28 cellular contexts compared by ENCODE assay signal in genomic region chr3:168752339-168752738, GRCh38.
"Had no signal": no experiment of that assay in that cellular context is flagged by ENCODE, and none has a peak within 500 bp of the region (broad histone marks: within the 10 kb centered on the region; RNA-seq: fewer than 3 reads in every experiment).

No MANE protein-coding gene starts in this region.

- H3K4me3 Mint-ChIP-seq: stimulated activated effector memory CD8-positive, alpha-beta T cell treated with anti-CD3 and anti-CD28 coated beads, Interleukin-12 subunit alpha, Interleukin-12 subunit beta, amount 100 ng/mL, for 72 hours; stimulated activated memory B cell treated with anti-CD40 and anti-IgM and Interleukin-4, amounts not matched to agents 10 μg/mL and 1 μg/mL and 100 μg/mL, for 72 hours; stimulated activated naive B cell treated with anti-CD40 and anti-IgM and Interleukin-4, amounts not matched to agents 10 μg/mL and 1 μg/mL and 100 μg/mL, for 72 hours; stimulated activated naive CD8-positive, alpha-beta T cell treated with anti-CD3 and anti-CD28 coated beads, Interleukin-15, amount 100 ng/mL, for 72 hours; stimulated activated naive CD8-positive, alpha-beta T cell treated with anti-CD3 and anti-CD28 coated beads, Interleukin-15, Interleukin-2, amounts not matched to agents 100 ng/mL and 50 ng/mL, for 24 hours; type B pancreatic cell had no signal

- H3K9me3 ChIP-seq: stomach, suprapubic skin, testis, thoracic aorta, thyroid gland, tibial artery, tibial nerve, transverse colon, upper lobe of left lung, upper lobe of right lung, uterus, vagina had no signal

- DNase-seq: stimulated activated CD4-positive, alpha-beta T cell treated with anti-CD3 and anti-CD28 coated beads, Interleukin-2, amount 100 ng/mL, for 48 hours; stimulated activated CD4-positive, alpha-beta T cell treated with anti-CD3 and anti-CD28 coated beads, Interleukin-4, amount 100 ng/mL, for 1 hour; stimulated activated CD4-positive, alpha-beta T cell treated with anti-CD3 and anti-CD28 coated beads, Interleukin-4, amount 100 ng/mL, for 4 hours; stimulated activated CD8-positive, alpha-beta memory T cell treated with anti-CD3 and anti-CD28 coated beads, Interleukin-4, amount 100 ng/mL, for 48 hours; stimulated activated naive B cell treated with anti-CD40 and anti-IgM and Interleukin-4, amounts not matched to agents 10 μg/mL and 1 μg/mL and 100 μg/mL, for 72 hours; stimulated activated naive CD4-positive, alpha-beta T cell; stimulated activated naive CD4-positive, alpha-beta T cell treated with Interleukin-2 at 50 U/mL for 16 hours; stimulated activated naive CD8-positive, alpha-beta T cell treated with anti-CD3 and anti-CD28 coated beads, Interleukin-15, amount 100 ng/mL, for 72 hours; stimulated activated naive CD8-positive, alpha-beta T cell treated with anti-CD3 and anti-CD28 coated beads, Interleukin-15, Interleukin-2, amounts not matched to agents 100 U/mL and 50 U/mL, for 24 hours; stomach; substantia nigra; testis; thyroid gland; tibial artery; transverse colon; trophoblast cell; upper lobe of left lung; upper lobe of right lung; uterus had no signal

- H3K4me3 ChIP-seq: stomach, suprapubic skin, testis, thoracic aorta, thyroid gland, tibial artery, tibial nerve, transverse colon, upper lobe of left lung, upper lobe of right lung, uterus, vagina had no signal

- FAIRE-seq: urothelium cell line had no signal

- H3K9me3 Mint-ChIP-seq: stimulated activated memory B cell treated with anti-CD40 and anti-IgM and Interleukin-4, amounts not matched to agents 10 μg/mL and 1 μg/mL and 100 μg/mL, for 72 hours; stimulated activated naive B cell treated with anti-CD40 and anti-IgM and Interleukin-4, amounts not matched to agents 10 μg/mL and 1 μg/mL and 100 μg/mL, for 72 hours; stimulated activated naive CD8-positive, alpha-beta T cell treated with anti-CD3 and anti-CD28 coated beads, Interleukin-15, Interleukin-2, amounts not matched to agents 100 ng/mL and 50 ng/mL, for 24 hours; type B pancreatic cell had no signal

- H3K36me3 ChIP-seq: stomach, suprapubic skin, thoracic aorta, thyroid gland, tibial artery, tibial nerve, transverse colon, upper lobe of left lung, upper lobe of right lung, uterus, vagina had no signal

- H3K4me1 Mint-ChIP-seq: stimulated activated effector memory CD8-positive, alpha-beta T cell treated with anti-CD3 and anti-CD28 coated beads, Interleukin-12 subunit alpha, Interleukin-12 subunit beta, amount 100 ng/mL, for 72 hours; stimulated activated memory B cell treated with anti-CD40 and anti-IgM and Interleukin-4, amounts not matched to agents 10 μg/mL and 1 μg/mL and 100 μg/mL, for 72 hours; stimulated activated naive B cell treated with anti-CD40 and anti-IgM and Interleukin-4, amounts not matched to agents 10 μg/mL and 1 μg/mL and 100 μg/mL, for 72 hours; stimulated activated naive CD8-positive, alpha-beta T cell treated with anti-CD3 and anti-CD28 coated beads, Interleukin-15, amount 100 ng/mL, for 72 hours had no signal

- H3K27ac Mint-ChIP-seq: stimulated activated effector memory CD8-positive, alpha-beta T cell treated with anti-CD3 and anti-CD28 coated beads, Interleukin-12 subunit alpha, Interleukin-12 subunit beta, amount 100 ng/mL, for 72 hours; stimulated activated memory B cell treated with anti-CD40 and anti-IgM and Interleukin-4, amounts not matched to agents 10 μg/mL and 1 μg/mL and 100 μg/mL, for 72 hours; stimulated activated naive B cell treated with anti-CD40 and anti-IgM and Interleukin-4, amounts not matched to agents 10 μg/mL and 1 μg/mL and 100 μg/mL, for 72 hours; stimulated activated naive CD8-positive, alpha-beta T cell treated with anti-CD3 and anti-CD28 coated beads, Interleukin-15, amount 100 ng/mL, for 72 hours; stimulated activated naive CD8-positive, alpha-beta T cell treated with anti-CD3 and anti-CD28 coated beads, Interleukin-15, Interleukin-2, amounts not matched to agents 100 ng/mL and 50 ng/mL, for 24 hours; type B pancreatic cell had no signal

- H3K27ac ChIP-seq: stomach, suprapubic skin, testis, thoracic aorta, thyroid gland, tibial artery, tibial nerve, transverse colon, upper lobe of left lung, upper lobe of right lung, uterus, vagina had no signal

- H3K4me1 ChIP-seq: stomach, suprapubic skin, testis, thyroid gland, tibial artery, tibial nerve, transverse colon, upper lobe of left lung, upper lobe of right lung, uterus, vagina had no signal

- H3K27me3 Mint-ChIP-seq: stimulated activated memory B cell treated with anti-CD40 and anti-IgM and Interleukin-4, amounts not matched to agents 10 μg/mL and 1 μg/mL and 100 μg/mL, for 72 hours; stimulated activated naive B cell treated with anti-CD40 and anti-IgM and Interleukin-4, amounts not matched to agents 10 μg/mL and 1 μg/mL and 100 μg/mL, for 72 hours; stimulated activated naive CD8-positive, alpha-beta T cell treated with anti-CD3 and anti-CD28 coated beads, Interleukin-15, amount 100 ng/mL, for 72 hours; stimulated activated naive CD8-positive, alpha-beta T cell treated with anti-CD3 and anti-CD28 coated beads, Interleukin-15, Interleukin-2, amounts not matched to agents 100 ng/mL and 50 ng/mL, for 24 hours; type B pancreatic cell had no signal

- H3K36me3 Mint-ChIP-seq: stimulated activated effector memory CD8-positive, alpha-beta T cell treated with anti-CD3 and anti-CD28 coated beads, Interleukin-12 subunit alpha, Interleukin-12 subunit beta, amount 100 ng/mL, for 72 hours; stimulated activated memory B cell treated with anti-CD40 and anti-IgM and Interleukin-4, amounts not matched to agents 10 μg/mL and 1 μg/mL and 100 μg/mL, for 72 hours; stimulated activated naive B cell treated with anti-CD40 and anti-IgM and Interleukin-4, amounts not matched to agents 10 μg/mL and 1 μg/mL and 100 μg/mL, for 72 hours; type B pancreatic cell had no signal

- H3K27me3 ChIP-seq: stomach, suprapubic skin, testis, thyroid gland, tibial artery, tibial nerve, transverse colon, upper lobe of left lung, upper lobe of right lung, uterus, vagina had no signal
